In genomic region chr2:177525351-177525750, GRCh38 we compare ENCODE assay signal across 21 cellular contexts.
"Had no signal": no experiment of that assay in that cellular context is flagged by ENCODE, and none has a peak within 500 bp of the region (broad histone marks: within the 10 kb centered on the region; RNA-seq: fewer than 3 reads in every experiment).

No MANE protein-coding gene starts in this region.

- H3K9me3 Mint-ChIP-seq: endodermal cell; naive thymus-derived CD8-positive, alpha-beta T cell; neural crest cell had no signal

- H3K27ac ChIP-seq: coronary artery, heart right ventricle, left ventricle myocardium inferior, right atrium auricular region, sigmoid colon, skin epidermis, tibial artery, upper lobe of left lung, uterus had no signal

- H3K4me3 Mint-ChIP-seq: endodermal cell; naive thymus-derived CD8-positive, alpha-beta T cell; neural crest cell had no signal

- H3K4me3 ChIP-seq: coronary artery, heart right ventricle, left ventricle myocardium inferior, right atrium auricular region, sigmoid colon, skin epidermis, tibial artery, upper lobe of left lung, uterus had no signal

- DNase-seq: effector CD4-positive, alpha-beta T cell; endodermal cell; erythroblast; heart right ventricle; hypothalamus; left ventricle myocardium inferior; naive thymus-derived CD8-positive, alpha-beta T cell; sigmoid colon; stimulated activated CD4-positive, alpha-beta T cell treated with anti-CD3 and anti-CD28 coated beads, Interleukin-2, amount 100 ng/mL, for 24 hours; stimulated activated CD4-positive, alpha-beta T cell treated with anti-CD3 and anti-CD28 coated beads, Interleukin-4, amount 100 ng/mL, for 4 hours; stimulated activated naive CD4-positive, alpha-beta T cell; tibial artery; upper lobe of left lung; uterus had no signal

- H3K9me3 ChIP-seq: heart right ventricle, left ventricle myocardium inferior, right atrium auricular region, sigmoid colon, tibial artery, upper lobe of left lung, uterus had no signal

- H3K27me3 ChIP-seq: heart right ventricle, right atrium auricular region, sigmoid colon, tibial artery, upper lobe of left lung, uterus had no signal

- H3K27ac Mint-ChIP-seq: endodermal cell; naive thymus-derived CD8-positive, alpha-beta T cell had no signal

- H3K27me3 Mint-ChIP-seq: naive thymus-derived CD8-positive, alpha-beta T cell had no signal

- H3K36me3 ChIP-seq: uterus had no signal

- FAIRE-seq: endothelial cell of umbilical vein, frontal cortex, keratinocyte had no signal

- H3K4me1 ChIP-seq: heart right ventricle, left ventricle myocardium inferior, right atrium auricular region, tibial artery, upper lobe of left lung, uterus had no signal

- H3K4me1 Mint-ChIP-seq: naive thymus-derived CD8-positive, alpha-beta T cell had no signal

- ATAC-seq: heart right ventricle; naive thymus-derived CD8-positive, alpha-beta T cell had no signal
